9 cellular contexts compared by ENCODE assay signal in genomic region chr10:11678074-11678793, GRCh38.
DNase-seq lines count a peak whose midpoint lies in the region; ATAC-seq, FAIRE-seq and TF ChIP-seq lines count a peak whose summit lies in the region.
"Had no signal": no experiment of that assay in that cellular context is flagged by ENCODE, and none has a peak within 500 bp of the region (broad histone marks: within the 10 kb centered on the region; RNA-seq: fewer than 3 reads in every experiment).

No MANE protein-coding gene starts in this region.

- H3K9me3 Mint-ChIP-seq in CD4-positive, alpha-beta T cell: no peaks in the 10 kb centered on the region

- no peaks in the 10 kb centered on the region for H3K36me3 Mint-ChIP-seq in CD4-positive, alpha-beta T cell (ENCODE audit: low read depth)

- ATAC-seq in GM21515 (IDR thresholded peaks at IDR 0.05; ENCODE audit: unreplicated experiment): peak; percentile 81
- peak; percentile 60 for ATAC-seq in HG03575 (IDR thresholded peaks at IDR 0.05; ENCODE audit: extremely low read depth, insufficient number of reproducible peaks, low FRiP score, unreplicated experiment)
- no peak for ATAC-seq in CD4-positive, alpha-beta T cell (ENCODE audit: poor library complexity)

- H3K4me3 Mint-ChIP-seq in CD4-positive, alpha-beta T cell: no peak overlapping the region

- no peaks in the 10 kb centered on the region for H3K36me3 ChIP-seq in prostate gland

- H3K27ac Mint-ChIP-seq in CD4-positive, alpha-beta T cell: no peak overlapping the region

- intact Hi-C loops in CD4-positive, alpha-beta T cell (cut with DNase I, micrococcal nuclease): no loop called here
- intact Hi-C loops in prostate gland (cut with DNase I): no loop called here

- TF ChIP-seq POLR2A in prostate gland (IDR thresholded peaks at IDR 0.05): no peak

- CTCF ChIA-PET in CD4-positive, alpha-beta T cell (lab: Charles Lee): interaction anchor here (0.7 kb wide), 1 partner anchor 84 kb away, joined by 3 read pairs; no protein-coding TSS in a partner anchor

- no peaks in the 10 kb centered on the region for H3K4me1 ChIP-seq in prostate gland (replicated peaks)

- peaks cover 27% of the 10 kb centered on the region for H3K4me1 Mint-ChIP-seq in CD4-positive, alpha-beta T cell (ENCODE audit: low read depth)

- FAIRE-seq in GM18507 (lab: Jason Lieb, UNC): peak; percentile 99

- POLR2A ChIA-PET in CD4-positive, alpha-beta T cell (lab: Charles Lee): interaction anchor here (0.6 kb wide), 1 partner anchor 43 kb away, joined by 6 read pairs; no protein-coding TSS in a partner anchor

- in situ Hi-C loops in KBM-7 (cut with MboI; ENCODE audit: low pct_unique_long_range_greater_than_20kb, low sequenced_read_pairs): no loop called here

- TF ChIP-seq CTCF in CD4-positive, alpha-beta T cell (IDR thresholded peaks at IDR 0.05): no peak
- TF ChIP-seq CTCF in prostate gland (IDR thresholded peaks at IDR 0.05): no peak

- H3K27ac ChIP-seq in CD4-positive, alpha-beta T cell (ENCODE audit: low read depth, low read length): no peak overlapping the region
- no peak overlapping the region for H3K27ac ChIP-seq in prostate gland
- H3K27ac ChIP-seq: PC-9 had no signal

- no peaks in the 10 kb centered on the region for H3K27me3 ChIP-seq in CD4-positive, alpha-beta T cell (ENCODE audit: control insufficient read depth, insufficient read depth, low read length)
- no peaks in the 10 kb centered on the region for H3K27me3 ChIP-seq in prostate gland (replicated peaks; ENCODE audit: insufficient read depth)

- H3K9me3 ChIP-seq in CD4-positive, alpha-beta T cell (ENCODE audit: control insufficient read depth, low read length): no peaks in the 10 kb centered on the region
- H3K9me3 ChIP-seq in prostate gland: no peaks in the 10 kb centered on the region

- DNase-seq in GM18507 (ENCODE audit: extremely low spot score, insufficient read length, low read depth) (peak; percentile 75), germinal center (ENCODE audit: low spot score) (peak; percentile 69), KBM-7 (no peak), SKM-1 (lab: John Stamatoyannopoulos, UW; ENCODE audit: unreplicated experiment) (no peak), prostate gland (ENCODE audit: low spot score) (no peak)
- no peak for DNase-seq in CD4-positive, alpha-beta T cell

- WGBS in prostate gland: 77% methylated on average over 17 of the region's 17 CpGs

- H3K4me3 ChIP-seq in prostate gland: no peak overlapping the region
- H3K4me3 ChIP-seq: PC-9 had no signal

- H3K27me3 Mint-ChIP-seq in CD4-positive, alpha-beta T cell: no peaks in the 10 kb centered on the region

Comparison
In these comparisons a context has a peak if more than half of its experiments do, and no peak if none do; other contexts are left out.
1. DNase-seq: peak in GM18507 (single experiment) and germinal center (single experiment); none in KBM-7 (single experiment), CD4-positive, alpha-beta T cell (0 of 10), SKM-1 (single experiment) and prostate gland (single experiment).